Comparison of ENCODE assay signal across 1 cellular context in genomic region chr7:2417178-2417577, GRCh38.
A peak's percentile ranks its signal among the peaks of the same experiment; 100 is the strongest.
TF ChIP-seq lines count a peak whose summit lies in the region.

No MANE protein-coding gene starts in this region.

TF ChIP-seq in K562, 482 proteins besides CTCF, POLR2A, EP300 and RAD21:
- TF ChIP-seq ZNF121 (CRISPR knock-in tag; conservative IDR thresholded peaks at IDR 0.05), result peak; percentile 76
TF ChIP-seq in K562: peak in this region for 1; not testable (repeated sequence) for 481.
